ENCODE assay signal across 1 cellular context in genomic region chr15:67570875-67571642, GRCh38.
TF ChIP-seq lines count a peak whose summit lies in the region.

No MANE protein-coding gene starts in this region.

TF ChIP-seq in GM23338, 12 proteins besides CTCF, POLR2A, EP300 and RAD21 (continued from another document):
- no peak for TF ChIP-seq ZNF462 (CRISPR knock-in tag; IDR thresholded peaks at IDR 0.05)
- TF ChIP-seq ZNF114 (CRISPR knock-in tag; IDR thresholded peaks at IDR 0.05): no peak
- TF ChIP-seq POLR2AphosphoS5 (IDR thresholded peaks at IDR 0.05; ENCODE audit: low read depth): no peak
- TF ChIP-seq JUNB (IDR thresholded peaks at IDR 0.05; ENCODE audit: unreplicated experiment): no peak
- TF ChIP-seq EZH2 (IDR thresholded peaks at IDR 0.05; ENCODE audit: low read depth, unreplicated experiment): no peak
- TF ChIP-seq STAT1 (IDR thresholded peaks at IDR 0.05; ENCODE audit: unreplicated experiment): no peak
- TF ChIP-seq EZH2phosphoT487 (IDR thresholded peaks at IDR 0.05; ENCODE audit: unreplicated experiment): no peak
- TF ChIP-seq ZNF331 (CRISPR knock-in tag; IDR thresholded peaks at IDR 0.05; ENCODE audit: low read depth): no peak
- no peak for TF ChIP-seq NANOG (IDR thresholded peaks at IDR 0.05; ENCODE audit: borderline replicate concordance)
